ENCODE assay signal across 17 cellular contexts in genomic region chr10:22736134-22736533, GRCh38.
"Had no signal": no experiment of that assay in that cellular context is flagged by ENCODE, and none has a peak within 500 bp of the region (broad histone marks: within the 10 kb centered on the region; RNA-seq: fewer than 3 reads in every experiment).

No MANE protein-coding gene starts in this region.

- H3K27ac ChIP-seq: gastroesophageal sphincter, prostate gland, right lobe of liver, upper lobe of left lung had no signal

- ATAC-seq: activated T-cell treated with anti-CD3 and anti-CD28 coated beads, Interleukin-2, amount 50 U/mL, for 4 hours; gastroesophageal sphincter; left ventricle myocardium superior; right lobe of liver; stimulated activated naive B cell treated with anti-CD40 and anti-IgM and Interleukin-4, amounts not matched to agents 10 μg/mL and 1 μg/mL and 100 μg/mL, for 72 hours had no signal

- H3K27me3 ChIP-seq: gastroesophageal sphincter, right lobe of liver, upper lobe of left lung had no signal

- H3K4me1 ChIP-seq: gastroesophageal sphincter, prostate gland, right lobe of liver, upper lobe of left lung had no signal

- H3K4me3 ChIP-seq: gastroesophageal sphincter, prostate gland, right lobe of liver, upper lobe of left lung had no signal

- H3K36me3 ChIP-seq: gastroesophageal sphincter, prostate gland, right lobe of liver, upper lobe of left lung had no signal

- H3K9me3 ChIP-seq: gastroesophageal sphincter, prostate gland, right lobe of liver, upper lobe of left lung had no signal

- DNase-seq: activated CD4-positive, alpha-beta T cell treated with anti-CD3 and anti-CD28 coated beads, Interleukin-2, amount 50 U/mL, for 48 hours; activated CD4-positive, CD25-positive, alpha-beta regulatory T cell treated with anti-CD3 and anti-CD28 coated beads, Interleukin-2, amount 50 U/mL, for 72 hours; activated naive CD8-positive, alpha-beta T cell treated with anti-CD3 and anti-CD28 coated beads, Interleukin-2, amount 10 ng/mL, durations not matched to agents 7 days and 5 days; activated T-cell treated with anti-CD3 and anti-CD28 coated beads, Interleukin-2, amount 50 U/mL, for 4 hours; aorta; kidney; left ventricle myocardium superior; mesendoderm; nephron progenitor cell; right lobe of liver; stimulated activated CD4-positive, alpha-beta T cell treated with anti-CD3 and anti-CD28 coated beads, Interleukin-2, amount 100 ng/mL, for 24 hours; stimulated activated naive B cell treated with anti-CD40 and anti-IgM and Interleukin-4, amounts not matched to agents 10 μg/mL and 1 μg/mL and 100 μg/mL, for 72 hours; substantia nigra; T-helper 2 cell; upper lobe of left lung had no signal
